ENCODE assay signal across 20 cellular contexts in the genomic region with DNA sequence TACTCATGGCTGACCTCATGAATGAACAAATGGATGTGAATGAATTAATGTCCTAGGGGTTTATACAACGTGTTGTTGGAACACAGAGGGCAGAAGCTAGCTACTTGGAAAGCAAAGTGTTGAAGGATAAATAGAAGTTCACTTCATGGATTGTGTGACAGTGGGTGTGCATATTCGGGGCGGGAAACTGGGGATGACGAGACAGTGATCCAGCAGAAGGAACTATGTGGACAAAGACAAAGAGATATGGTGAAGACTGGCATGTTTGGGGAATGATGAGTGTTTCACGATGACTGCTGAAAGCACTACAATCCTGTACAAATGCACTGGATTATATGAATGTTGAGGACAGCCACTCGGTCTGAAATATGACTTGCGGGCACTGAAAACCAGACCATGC.
"Had no signal": no experiment of that assay in that cellular context is flagged by ENCODE, and none has a peak within 500 bp of the region (broad histone marks: within the 10 kb centered on the region; RNA-seq: fewer than 3 reads in every experiment).

No MANE protein-coding gene starts in this region.

- FAIRE-seq: endothelial cell of umbilical vein, frontal cortex, pancreas had no signal

- H3K9me3 ChIP-seq: esophagus squamous epithelium, pancreas, testis, upper lobe of right lung had no signal

- H3K9me3 Mint-ChIP-seq: activated CD4-positive, alpha-beta T cell treated with anti-CD3 and anti-CD28 coated beads, Interleukin-2, amount 10 ng/mL, durations not matched to agents 24 days and 14 days; activated naive CD8-positive, alpha-beta T cell treated with anti-CD3 and anti-CD28 coated beads for 36 hours; immature natural killer cell; mesothelial cell of epicardium; neural crest cell; T-helper 2 cell treated with Interferon-gamma antibody and Interleukin-4, amounts not matched to agents 5 μg/mL and 100 μg/mL, for 36 hours had no signal

- H3K36me3 Mint-ChIP-seq: activated naive CD8-positive, alpha-beta T cell treated with anti-CD3 and anti-CD28 coated beads for 36 hours; immature natural killer cell; mesothelial cell of epicardium had no signal

- H3K36me3 ChIP-seq: esophagus squamous epithelium, pancreas, stomach, upper lobe of right lung had no signal

- H3K27ac Mint-ChIP-seq: activated CD4-positive, alpha-beta T cell treated with anti-CD3 and anti-CD28 coated beads, Interleukin-2, amount 10 ng/mL, durations not matched to agents 24 days and 14 days; activated naive CD8-positive, alpha-beta T cell treated with anti-CD3 and anti-CD28 coated beads for 36 hours; immature natural killer cell; mesothelial cell of epicardium; T-helper 2 cell treated with Interferon-gamma antibody and Interleukin-4, amounts not matched to agents 5 μg/mL and 100 μg/mL, for 36 hours had no signal

- H3K4me3 Mint-ChIP-seq: activated CD4-positive, alpha-beta T cell treated with anti-CD3 and anti-CD28 coated beads, Interleukin-2, amount 10 ng/mL, durations not matched to agents 24 days and 14 days; activated naive CD8-positive, alpha-beta T cell treated with anti-CD3 and anti-CD28 coated beads for 36 hours; immature natural killer cell; mesothelial cell of epicardium; neural crest cell; T-helper 2 cell treated with Interferon-gamma antibody and Interleukin-4, amounts not matched to agents 5 μg/mL and 100 μg/mL, for 36 hours had no signal

- H3K4me1 Mint-ChIP-seq: activated naive CD8-positive, alpha-beta T cell treated with anti-CD3 and anti-CD28 coated beads for 36 hours; immature natural killer cell; neural crest cell had no signal

- DNase-seq: activated CD4-positive, alpha-beta T cell treated with anti-CD3 and anti-CD28 coated beads, Interleukin-2, amount 10 ng/mL, durations not matched to agents 24 days and 14 days; activated CD4-positive, CD25-positive, alpha-beta regulatory T cell; activated gamma-delta T cell treated with Interleukin-2 at 50 U/mL for 16 hours; activated naive CD8-positive, alpha-beta T cell treated with anti-CD3 and anti-CD28 coated beads for 36 hours; amygdala; body of pancreas; cortex of kidney; effector CD4-positive, alpha-beta T cell; esophagus squamous epithelium; immature natural killer cell; pancreas; stimulated activated CD4-positive, alpha-beta T cell treated with anti-CD3 and anti-CD28 coated beads, Interleukin-1b, Interleukin-23, amount 100 ng/mL, for 48 hours; stomach; testis; upper lobe of right lung had no signal

- H3K27ac ChIP-seq: body of pancreas, esophagus squamous epithelium, pancreas, stomach, testis, upper lobe of right lung had no signal

- H3K4me1 ChIP-seq: body of pancreas, esophagus squamous epithelium, pancreas, stomach, testis, upper lobe of right lung had no signal

- H3K4me3 ChIP-seq: body of pancreas, esophagus squamous epithelium, pancreas, stomach, testis, upper lobe of right lung had no signal

- H3K27me3 ChIP-seq: body of pancreas, esophagus squamous epithelium, pancreas, testis, upper lobe of right lung had no signal
